ENCODE assay signal across 8 cellular contexts in the genomic region with DNA sequence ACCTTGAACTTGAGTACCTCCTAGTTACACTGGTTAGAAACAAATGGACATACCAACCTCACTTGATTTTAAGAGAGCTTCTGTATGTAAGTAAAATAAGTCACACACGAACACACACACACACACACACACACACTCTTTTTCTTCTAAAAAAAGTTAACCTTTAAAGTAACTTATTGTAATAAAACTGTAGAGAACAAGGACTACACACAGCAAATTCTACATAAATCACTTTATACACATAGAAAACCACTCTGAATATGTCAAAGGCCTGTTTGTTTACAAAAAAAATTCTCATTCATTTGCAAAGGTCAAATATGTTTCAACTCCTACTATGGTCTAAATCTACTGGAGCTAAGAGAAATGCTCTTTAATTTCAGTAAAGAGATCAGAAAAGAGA.
"Had no signal": no experiment of that assay in that cellular context is flagged by ENCODE, and none has a peak within 500 bp of the region (broad histone marks: within the 10 kb centered on the region; RNA-seq: fewer than 3 reads in every experiment).

No MANE protein-coding gene starts in this region.

- FAIRE-seq: H1, H54, HTR-8/SVneo, K562 had no signal

- H3K4me1 Mint-ChIP-seq: GM23338, H9 had no signal

- ATAC-seq: GM23338, K562 had no signal

- H3K9me3 Mint-ChIP-seq: GM23338, H9 had no signal

- DNase-seq: H9, HCEC 1CT, IMR-90 had no signal

- H3K4me3 ChIP-seq: GM23338, K562 had no signal

- H3K27ac Mint-ChIP-seq: GM23338, H9 had no signal

- H3K4me3 Mint-ChIP-seq: GM23338, H9 had no signal
